In genomic region chr14:18659892-18660584, GRCh38 we compare ENCODE assay signal across 8 cellular contexts. TPM values are rescaled to one million over a fixed set of nuclear protein-coding genes. Genes with fewer than 3 reads are reported as not detected.
"Had no signal": no experiment of that assay in that cellular context is flagged by ENCODE, and none has a peak within 500 bp of the region (broad histone marks: within the 10 kb centered on the region; RNA-seq: fewer than 3 reads in every experiment).

No MANE protein-coding gene starts in this region.

RNA-seq across cellular contexts. Expression of gene OR11H12, which starts 59.1 kb away (rescaled TPM):
- total RNA-seq: activated B cell treated with CpG ODN at 0.5 μM for 24 hours; activated CD4-positive, alpha-beta memory T cell treated with anti-CD3 and anti-CD28 coated beads for 36 hours; activated naive CD4-positive, alpha-beta T cell treated with anti-CD3 and anti-CD28 coated beads for 36 hours; activated naive CD4-positive, alpha-beta T cell treated with anti-CD3 and anti-CD28 coated beads, Interleukin-2, amount 50 U/mL, for 72 hours; activated T-cell treated with anti-CD3 and anti-CD28 coated beads, Interleukin-2, amount 50 U/mL, for 4 hours; activated T-helper 1 cell treated with anti-CD3 and anti-CD28 coated beads, Interleukin-12 subunit alpha, Interleukin-12 subunit beta, Interleukin-2, Interleukin-4 antibody, amounts not matched to agents 30 ng/mL and 10 ng/mL and 1 ng/mL, durations not matched to agents 14 hours and 24 hours and 36 hours; adrenal gland; SK-MEL-5 had no signal
- polyA plus RNA-seq: adrenal gland had no signal
